Comparison of ENCODE assay signal across 32 cellular contexts in genomic region chr3:146454796-146455195, GRCh38. TPM values are rescaled to one million over a fixed set of nuclear protein-coding genes. Genes with fewer than 3 reads are reported as not detected.
"Had no signal": no experiment of that assay in that cellular context is flagged by ENCODE, and none has a peak within 500 bp of the region (broad histone marks: within the 10 kb centered on the region; RNA-seq: fewer than 3 reads in every experiment).

No MANE protein-coding gene starts in this region.

- H3K9me3 ChIP-seq: MG63, Peyer's patch had no signal

- H3K27ac ChIP-seq: KMS-11, Peyer's patch had no signal

- H3K4me1 ChIP-seq: Peyer's patch had no signal

- H3K36me3 ChIP-seq: MG63, Peyer's patch had no signal

- H3K4me2 ChIP-seq: KMS-11 had no signal

- H3K9ac ChIP-seq: KMS-11 had no signal

- H3K4me3 ChIP-seq: MG63, Peyer's patch had no signal

- ATAC-seq: activated CD8-positive, alpha-beta memory T cell treated with anti-CD3 and anti-CD28 coated beads, Interleukin-2, amount 10 ng/mL, durations not matched to agents 7 days and 5 days; activated naive CD4-positive, alpha-beta T cell treated with anti-CD3 and anti-CD28 coated beads, Interleukin-2, amount 50 U/mL, for 72 hours; activated naive CD8-positive, alpha-beta T cell treated with anti-CD3 and anti-CD28 coated beads, Interleukin-2, amount 50 U/mL, for 24 hours; T-helper 17 cell; WTC11 had no signal

- DNase-seq: activated CD4-positive, alpha-beta T cell treated with anti-CD3 and anti-CD28 coated beads for 48 hours; activated CD4-positive, alpha-beta T cell treated with anti-CD3 and anti-CD28 coated beads, Interleukin-2, amount 50 U/mL, for 4 hours; activated CD4-positive, CD25-positive, alpha-beta regulatory T cell treated with anti-CD3 and anti-CD28 coated beads, Interleukin-2, amount 50 U/mL, for 72 hours; activated CD8-positive, alpha-beta memory T cell treated with anti-CD3 and anti-CD28 coated beads, Interleukin-2, amount 10 ng/mL, durations not matched to agents 7 days and 5 days; activated effector memory CD4-positive, alpha-beta T cell treated with Interleukin-2 at 50 U/mL for 16 hours; activated naive CD4-positive, alpha-beta T cell treated with Interleukin-2 at 50 U/mL for 16 hours; activated naive CD8-positive, alpha-beta T cell treated with anti-CD3 and anti-CD28 coated beads, Interleukin-2, amount 50 U/mL, for 24 hours; activated T-cell treated with anti-CD3 and anti-CD28 coated beads, Interleukin-2, amount 50 U/mL, for 24 hours; MG63; MV-4-11; NCI-H1092 treated with DMSO at 0.1 percent for 48 hours; NCI-H1417 treated with DMSO at 0.1 percent for 48 hours; NCI-H1694; NCI-H2029; NCI-H2107; NCI-H2171 treated with DMSO at 0.1 percent for 48 hours; NCI-H345; NCI-H510A; NCI-H526 treated with DMSO at 0.1 percent for 48 hours; NCI-H82; NK-92 treated with Interleukin-12 subunit alpha and Interleukin-12 subunit beta, amount 100 ng/mL, for 24 hours; OCI-M1; Peyer's patch; SHP77 treated with DMSO at 0.1 percent for 48 hours; T-helper 17 cell; T-helper 9 cell had no signal

- H3K27me3 ChIP-seq: MG63, Peyer's patch had no signal

RNA-seq across cellular contexts. Expression of gene PLSCR2, which starts 14.6 kb away (rescaled TPM):
- total RNA-seq: activated CD8-positive, alpha-beta memory T cell treated with anti-CD3 and anti-CD28 coated beads, Interleukin-2, amount 10 ng/mL, durations not matched to agents 7 days and 5 days; activated naive CD4-positive, alpha-beta T cell treated with anti-CD3 and anti-CD28 coated beads, Interleukin-2, amount 50 U/mL, for 72 hours; activated T-helper 1 cell treated with anti-CD3 and anti-CD28 coated beads, Interleukin-12 subunit alpha, Interleukin-12 subunit beta, Interleukin-2, Interleukin-4 antibody, amounts not matched to agents 30 ng/mL and 10 ng/mL and 1 ng/mL, durations not matched to agents 14 hours and 24 hours and 36 hours; chondrocyte; Peyer's patch; SK-MEL-5; T-helper 17 cell had no signal
